ENCODE assay signal across 1 cellular context in the genomic region with DNA sequence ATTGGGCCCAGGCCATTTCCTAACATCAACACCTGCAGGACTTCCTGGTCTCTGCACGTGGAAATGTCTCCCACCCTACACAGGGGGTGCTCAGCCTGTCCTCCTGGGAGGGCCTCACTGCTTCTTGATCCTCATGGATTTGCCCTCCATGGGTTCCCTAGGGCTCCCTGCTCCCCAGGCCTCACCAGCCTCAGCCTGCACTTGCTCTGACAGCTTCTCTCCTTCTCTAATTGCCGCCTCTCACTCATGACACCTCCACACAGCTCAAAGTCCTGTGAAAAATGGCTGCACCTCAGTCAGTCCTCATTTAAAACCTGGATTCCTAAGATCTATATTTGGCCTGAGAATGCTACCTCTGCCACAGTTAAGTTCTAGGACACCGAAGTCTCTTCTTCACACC.
TF ChIP-seq lines count a peak whose summit lies in the region.

No MANE protein-coding gene starts in this region.

TF ChIP-seq in HepG2, 621 proteins besides CTCF, POLR2A, EP300 and RAD21 (continued from another document):
- TF ChIP-seq, protein P1, sequence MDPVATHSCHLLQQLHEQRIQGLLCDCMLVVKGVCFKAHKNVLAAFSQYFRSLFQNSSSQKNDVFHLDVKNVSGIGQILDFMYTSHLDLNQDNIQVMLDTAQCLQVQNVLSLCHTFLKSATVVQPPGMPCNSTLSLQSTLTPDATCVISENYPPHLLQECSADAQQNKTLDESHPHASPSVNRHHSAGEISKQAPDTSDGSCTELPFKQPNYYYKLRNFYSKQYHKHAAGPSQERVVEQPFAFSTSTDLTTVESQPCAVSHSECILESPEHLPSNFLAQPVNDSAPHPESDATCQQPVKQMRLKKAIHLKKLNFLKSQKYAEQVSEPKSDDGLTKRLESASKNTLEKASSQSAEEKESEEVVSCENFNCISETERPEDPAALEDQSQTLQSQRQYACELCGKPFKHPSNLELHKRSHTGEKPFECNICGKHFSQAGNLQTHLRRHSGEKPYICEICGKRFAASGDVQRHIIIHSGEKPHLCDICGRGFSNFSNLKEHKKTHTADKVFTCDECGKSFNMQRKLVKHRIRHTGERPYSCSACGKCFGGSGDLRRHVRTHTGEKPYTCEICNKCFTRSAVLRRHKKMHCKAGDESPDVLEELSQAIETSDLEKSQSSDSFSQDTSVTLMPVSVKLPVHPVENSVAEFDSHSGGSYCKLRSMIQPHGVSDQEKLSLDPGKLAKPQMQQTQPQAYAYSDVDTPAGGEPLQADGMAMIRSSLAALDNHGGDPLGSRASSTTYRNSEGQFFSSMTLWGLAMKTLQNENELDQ (CRISPR knock-in tag; IDR thresholded peaks at IDR 0.05; ENCODE audit: borderline replicate concordance): no peak
- TF ChIP-seq CBX2 (IDR thresholded peaks at IDR 0.05; ENCODE audit: low read depth, low read length) (no peak), CBX2 (CRISPR knock-in tag; IDR thresholded peaks at IDR 0.05; ENCODE audit: low read depth) (no peak), ZC3H4 (CRISPR knock-in tag; IDR thresholded peaks at IDR 0.05; ENCODE audit: borderline replicate concordance) (no peak), HNRNPH1 (optimal IDR thresholded peaks at IDR 0.05; ENCODE audit: low read depth, low read length) (no peak)
- TF ChIP-seq, protein P2, sequence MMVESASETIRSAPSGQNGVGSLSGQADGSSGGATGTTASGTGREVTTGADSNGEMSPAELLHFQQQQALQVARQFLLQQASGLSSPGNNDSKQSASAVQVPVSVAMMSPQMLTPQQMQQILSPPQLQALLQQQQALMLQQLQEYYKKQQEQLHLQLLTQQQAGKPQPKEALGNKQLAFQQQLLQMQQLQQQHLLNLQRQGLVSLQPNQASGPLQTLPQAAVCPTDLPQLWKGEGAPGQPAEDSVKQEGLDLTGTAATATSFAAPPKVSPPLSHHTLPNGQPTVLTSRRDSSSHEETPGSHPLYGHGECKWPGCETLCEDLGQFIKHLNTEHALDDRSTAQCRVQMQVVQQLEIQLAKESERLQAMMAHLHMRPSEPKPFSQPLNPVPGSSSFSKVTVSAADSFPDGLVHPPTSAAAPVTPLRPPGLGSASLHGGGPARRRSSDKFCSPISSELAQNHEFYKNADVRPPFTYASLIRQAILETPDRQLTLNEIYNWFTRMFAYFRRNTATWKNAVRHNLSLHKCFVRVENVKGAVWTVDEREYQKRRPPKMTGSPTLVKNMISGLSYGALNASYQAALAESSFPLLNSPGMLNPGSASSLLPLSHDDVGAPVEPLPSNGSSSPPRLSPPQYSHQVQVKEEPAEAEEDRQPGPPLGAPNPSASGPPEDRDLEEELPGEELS (CRISPR knock-in tag; IDR thresholded peaks at IDR 0.05): no peak
- TF ChIP-seq, protein P3, sequence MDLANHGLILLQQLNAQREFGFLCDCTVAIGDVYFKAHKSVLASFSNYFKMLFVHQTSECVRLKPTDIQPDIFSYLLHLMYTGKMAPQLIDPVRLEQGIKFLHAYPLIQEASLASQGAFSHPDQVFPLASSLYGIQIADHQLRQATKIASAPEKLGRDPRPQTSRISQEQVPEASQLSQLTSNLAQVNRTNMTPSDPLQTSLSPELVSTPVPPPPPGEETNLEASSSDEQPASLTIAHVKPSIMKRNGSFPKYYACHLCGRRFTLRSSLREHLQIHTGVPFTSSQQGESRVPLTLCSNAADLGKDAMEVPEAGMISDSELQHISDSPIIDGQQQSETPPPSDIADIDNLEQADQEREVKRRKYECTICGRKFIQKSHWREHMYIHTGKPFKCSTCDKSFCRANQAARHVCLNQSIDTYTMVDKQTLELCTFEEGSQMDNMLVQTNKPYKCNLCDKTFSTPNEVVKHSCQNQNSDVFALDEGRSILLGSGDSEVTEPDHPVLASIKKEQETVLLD (CRISPR knock-in tag; IDR thresholded peaks at IDR 0.05; ENCODE audit: low read depth): no peak
- TF ChIP-seq, protein P4, sequence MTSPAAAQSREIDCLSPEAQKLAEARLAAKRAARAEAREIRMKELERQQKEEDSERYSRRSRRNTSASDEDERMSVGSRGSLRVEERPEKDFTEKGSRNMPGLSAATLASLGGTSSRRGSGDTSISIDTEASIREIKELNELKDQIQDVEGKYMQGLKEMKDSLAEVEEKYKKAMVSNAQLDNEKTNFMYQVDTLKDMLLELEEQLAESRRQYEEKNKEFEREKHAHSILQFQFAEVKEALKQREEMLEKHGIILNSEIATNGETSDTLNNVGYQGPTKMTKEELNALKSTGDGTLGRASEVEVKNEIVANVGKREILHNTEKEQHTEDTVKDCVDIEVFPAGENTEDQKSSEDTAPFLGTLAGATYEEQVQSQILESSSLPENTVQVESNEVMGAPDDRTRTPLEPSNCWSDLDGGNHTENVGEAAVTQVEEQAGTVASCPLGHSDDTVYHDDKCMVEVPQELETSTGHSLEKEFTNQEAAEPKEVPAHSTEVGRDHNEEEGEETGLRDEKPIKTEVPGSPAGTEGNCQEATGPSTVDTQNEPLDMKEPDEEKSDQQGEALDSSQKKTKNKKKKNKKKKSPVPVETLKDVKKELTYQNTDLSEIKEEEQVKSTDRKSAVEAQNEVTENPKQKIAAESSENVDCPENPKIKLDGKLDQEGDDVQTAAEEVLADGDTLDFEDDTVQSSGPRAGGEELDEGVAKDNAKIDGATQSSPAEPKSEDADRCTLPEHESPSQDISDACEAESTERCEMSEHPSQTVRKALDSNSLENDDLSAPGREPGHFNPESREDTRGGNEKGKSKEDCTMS (CRISPR knock-in tag; conservative IDR thresholded peaks at IDR 0.05): no peak
